In genomic region chr3:125250973-125251372, GRCh38 we compare ENCODE assay signal across 2 cellular contexts.
TF ChIP-seq lines count a peak whose summit lies in the region.

No MANE protein-coding gene starts in this region.

TF ChIP-seq in HEK293, 187 proteins besides CTCF, POLR2A, EP300 and RAD21:
- TF ChIP-seq, protein P1, sequence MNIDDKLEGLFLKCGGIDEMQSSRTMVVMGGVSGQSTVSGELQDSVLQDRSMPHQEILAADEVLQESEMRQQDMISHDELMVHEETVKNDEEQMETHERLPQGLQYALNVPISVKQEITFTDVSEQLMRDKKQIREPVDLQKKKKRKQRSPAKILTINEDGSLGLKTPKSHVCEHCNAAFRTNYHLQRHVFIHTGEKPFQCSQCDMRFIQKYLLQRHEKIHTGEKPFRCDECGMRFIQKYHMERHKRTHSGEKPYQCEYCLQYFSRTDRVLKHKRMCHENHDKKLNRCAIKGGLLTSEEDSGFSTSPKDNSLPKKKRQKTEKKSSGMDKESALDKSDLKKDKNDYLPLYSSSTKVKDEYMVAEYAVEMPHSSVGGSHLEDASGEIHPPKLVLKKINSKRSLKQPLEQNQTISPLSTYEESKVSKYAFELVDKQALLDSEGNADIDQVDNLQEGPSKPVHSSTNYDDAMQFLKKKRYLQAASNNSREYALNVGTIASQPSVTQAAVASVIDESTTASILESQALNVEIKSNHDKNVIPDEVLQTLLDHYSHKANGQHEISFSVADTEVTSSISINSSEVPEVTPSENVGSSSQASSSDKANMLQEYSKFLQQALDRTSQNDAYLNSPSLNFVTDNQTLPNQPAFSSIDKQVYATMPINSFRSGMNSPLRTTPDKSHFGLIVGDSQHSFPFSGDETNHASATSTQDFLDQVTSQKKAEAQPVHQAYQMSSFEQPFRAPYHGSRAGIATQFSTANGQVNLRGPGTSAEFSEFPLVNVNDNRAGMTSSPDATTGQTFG (tag by site-specific recombination; IDR thresholded peaks at IDR 0.05; ENCODE audit: borderline replicate concordance) = no peak
- TF ChIP-seq ZNF792 (tag by site-specific recombination; IDR thresholded peaks at IDR 0.05) (no peak), ZNF558 (tag by site-specific recombination; IDR thresholded peaks at IDR 0.05) (no peak), ZNF133 (tag by site-specific recombination; IDR thresholded peaks at IDR 0.05) (no peak), ZNF747 (tag by site-specific recombination; IDR thresholded peaks at IDR 0.05) (no peak)
- TF ChIP-seq, protein P2, sequence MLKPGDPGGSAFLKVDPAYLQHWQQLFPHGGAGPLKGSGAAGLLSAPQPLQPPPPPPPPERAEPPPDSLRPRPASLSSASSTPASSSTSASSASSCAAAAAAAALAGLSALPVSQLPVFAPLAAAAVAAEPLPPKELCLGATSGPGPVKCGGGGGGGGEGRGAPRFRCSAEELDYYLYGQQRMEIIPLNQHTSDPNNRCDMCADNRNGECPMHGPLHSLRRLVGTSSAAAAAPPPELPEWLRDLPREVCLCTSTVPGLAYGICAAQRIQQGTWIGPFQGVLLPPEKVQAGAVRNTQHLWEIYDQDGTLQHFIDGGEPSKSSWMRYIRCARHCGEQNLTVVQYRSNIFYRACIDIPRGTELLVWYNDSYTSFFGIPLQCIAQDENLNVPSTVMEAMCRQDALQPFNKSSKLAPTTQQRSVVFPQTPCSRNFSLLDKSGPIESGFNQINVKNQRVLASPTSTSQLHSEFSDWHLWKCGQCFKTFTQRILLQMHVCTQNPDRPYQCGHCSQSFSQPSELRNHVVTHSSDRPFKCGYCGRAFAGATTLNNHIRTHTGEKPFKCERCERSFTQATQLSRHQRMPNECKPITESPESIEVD (tag by site-specific recombination; IDR thresholded peaks at IDR 0.05) = peak; percentile 12; the same call in 1 of the 2 replicates

TF ChIP-seq in K562, 482 proteins besides CTCF, POLR2A, EP300 and RAD21:
- TF ChIP-seq ZNF316 (IDR thresholded peaks at IDR 0.05) = peak; percentile 37
- TF ChIP-seq, protein P3, sequence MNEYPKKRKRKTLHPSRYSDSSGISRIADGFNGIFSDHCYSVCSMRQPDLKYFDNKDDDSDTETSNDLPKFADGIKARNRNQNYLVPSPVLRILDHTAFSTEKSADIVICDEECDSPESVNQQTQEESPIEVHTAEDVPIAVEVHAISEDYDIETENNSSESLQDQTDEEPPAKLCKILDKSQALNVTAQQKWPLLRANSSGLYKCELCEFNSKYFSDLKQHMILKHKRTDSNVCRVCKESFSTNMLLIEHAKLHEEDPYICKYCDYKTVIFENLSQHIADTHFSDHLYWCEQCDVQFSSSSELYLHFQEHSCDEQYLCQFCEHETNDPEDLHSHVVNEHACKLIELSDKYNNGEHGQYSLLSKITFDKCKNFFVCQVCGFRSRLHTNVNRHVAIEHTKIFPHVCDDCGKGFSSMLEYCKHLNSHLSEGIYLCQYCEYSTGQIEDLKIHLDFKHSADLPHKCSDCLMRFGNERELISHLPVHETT (CRISPR knock-in tag; conservative IDR thresholded peaks at IDR 0.05 in 1 of 2, IDR thresholded peaks at IDR 0.05 in 1 of 2) = no peak
